ENCODE assay signal across 8 cellular contexts in genomic region chr4:142405021-142405991, GRCh38.
DNase-seq lines count a peak whose midpoint lies in the region; ATAC-seq and TF ChIP-seq lines count a peak whose summit lies in the region.

No MANE protein-coding gene starts in this region.

- H3K36me3 ChIP-seq in esophagus (ENCODE audit: control insufficient read depth in 2 of 2, insufficient read depth in 2 of 2, low read length in 1 of 2) = no peaks in the 10 kb centered on the region
- no peaks in the 10 kb centered on the region for H3K36me3 ChIP-seq in thoracic aorta

- no peaks in the 10 kb centered on the region for H3K9me3 Mint-ChIP-seq in naive thymus-derived CD8-positive, alpha-beta T cell

- H3K4me3 ChIP-seq in HFF-Myc (replicated peaks; ENCODE audit: low read depth, low read length) = peak overlapping the region; percentile 54
- peak overlapping the region; percentile 53 to 55 for H3K4me3 ChIP-seq in esophagus (ENCODE audit: low read depth in 1 of 2, low read length in 2 of 2)
- peak overlapping the region; percentile 81 for H3K4me3 ChIP-seq in thoracic aorta

- TF ChIP-seq CTCF in HFF-Myc (IDR thresholded peaks at IDR 0.05; ENCODE audit: low read depth, low read length, missing control alignments) (no peak), thoracic aorta (IDR thresholded peaks at IDR 0.05) (no peak)

- peak; percentile 68 for DNase-seq in GM04503 (ENCODE audit: low read depth)
- DNase-seq in HFF-Myc (ENCODE audit: extremely low read depth, low read depth) = peak; percentile 74
- DNase-seq in NCI-H69 (lab: John Stamatoyannopoulos, UW) = peak; percentile 61
- peak; percentile 57 for DNase-seq in activated T-cell treated with anti-CD3 and anti-CD28 coated beads for 24 hours (ENCODE audit: low read depth)
- peak; percentile 9 to 67 (median 38) for DNase-seq in naive thymus-derived CD8-positive, alpha-beta T cell
- peak; percentile 2 for DNase-seq in thoracic aorta (ENCODE audit: low spot score)
- no peak for DNase-seq in DMS79 treated with DMSO at 0.1 percent for 48 hours (lab: John Stamatoyannopoulos, UW)

- no peaks in the 10 kb centered on the region for H3K9me3 ChIP-seq in esophagus (ENCODE audit: control insufficient read depth in 2 of 2, insufficient read depth in 1 of 2, low read depth in 1 of 2, low read length in 1 of 2)
- H3K9me3 ChIP-seq in thoracic aorta = no peaks in the 10 kb centered on the region

- H3K4me1 Mint-ChIP-seq in naive thymus-derived CD8-positive, alpha-beta T cell = peaks cover 37 to 67% (median 64%) of the 10 kb centered on the region in 4 donors

- 1 to 3% methylated on average over 14 of the region's 14 CpGs for whole genome bisulfite sequencing in esophagus, 2 donors

- H3K36me3 Mint-ChIP-seq in naive thymus-derived CD8-positive, alpha-beta T cell = peaks cover 7 to 25% (median 9%) of the 10 kb centered on the region in 3 donors

- H3K27me3 Mint-ChIP-seq in naive thymus-derived CD8-positive, alpha-beta T cell = no peaks in the 10 kb centered on the region

- H3K27me3 ChIP-seq in esophagus (ENCODE audit: control insufficient read depth in 1 of 2, insufficient read depth in 2 of 2, low read length in 2 of 2) (no peaks in the 10 kb centered on the region), thoracic aorta (replicated peaks; ENCODE audit: insufficient read depth) (no peaks in the 10 kb centered on the region)

- POLR2A ChIA-PET in naive thymus-derived CD8-positive, alpha-beta T cell (lab: Charles Lee) = interaction anchor here (0.6 to 3.7 kb wide), 6 partner anchors 12 to 298 kb away, joined by 4 to 25 read pairs (median 6); no protein-coding TSS in a partner anchor

- peak; percentile 61 to 68 for ATAC-seq in naive thymus-derived CD8-positive, alpha-beta T cell
- ATAC-seq in thoracic aorta (ENCODE audit: insufficient number of reproducible peaks, low FRiP score, low read depth) = peak; percentile 42

- no peaks in the 10 kb centered on the region for H3K4me1 ChIP-seq in esophagus (ENCODE audit: control insufficient read depth in 2 of 2, insufficient read depth in 2 of 2, low read length in 1 of 2)
- peaks cover 25 to 44% of the 10 kb centered on the region in 2 donors for H3K4me1 ChIP-seq in thoracic aorta (ENCODE audit: control insufficient read depth in 1 of 2, low read depth in 2 of 2)

- H3K27ac ChIP-seq in esophagus (ENCODE audit: low read depth in 2 of 2, low read length in 1 of 2) = peak overlapping the region; percentile 5 to 73
- H3K27ac ChIP-seq in thoracic aorta = peak overlapping the region; percentile 76 to 80

- H3K27ac Mint-ChIP-seq in naive thymus-derived CD8-positive, alpha-beta T cell = peak overlapping the region; percentile 86 to 98 (median 95)

- H3K4me3 Mint-ChIP-seq in naive thymus-derived CD8-positive, alpha-beta T cell = peak overlapping the region; percentile 95 to 100 (median 98)
